In genomic region chr4:42656986-42657792, GRCh38 we compare ENCODE assay signal across 8 cellular contexts. TPM values are rescaled to one million over a fixed set of nuclear protein-coding genes. Genes with fewer than 3 reads are reported as not detected.
DNase-seq lines count a peak whose midpoint lies in the region; ATAC-seq and TF ChIP-seq lines count a peak whose summit lies in the region.

Gene ATP8A1 (minus strand): TSS chr4:42657105. CDS start chr4:42656873, 232 bp downstream.

- peaks cover 6% of the 10 kb centered on the region for H3K9me3 Mint-ChIP-seq in activated CD4-positive, alpha-beta T cell treated with anti-CD3 and anti-CD28 coated beads for 36 hours (ENCODE audit: low read depth)

- intact Hi-C loops in activated CD4-positive, alpha-beta T cell treated with anti-CD3 and anti-CD28 coated beads for 36 hours (cut with DNase I, micrococcal nuclease) = loop anchor here (1.0 to 2.0 kb wide), 5 partner anchors 15 to 667 kb away; partner anchors contain the start of gene SLC30A9 (in 1 of the 2)

- no peaks in the 10 kb centered on the region for H3K9me3 ChIP-seq in BE2C

- DNase-seq in BE2C (peak; percentile 96), GM19240 (ENCODE audit: insufficient read length, low spot score) (peak; percentile 54), NCI-H524 (lab: John Stamatoyannopoulos, UW) (peak; percentile 88 to 95), choroid plexus epithelial cell (ENCODE audit: low read depth) (peak; percentile 80), kidney glomerular epithelial cell (lab: John Stamatoyannopoulos, UW) (peak; percentile 88)
- peak; percentile 97 for DNase-seq in activated CD4-positive, alpha-beta T cell treated with anti-CD3 and anti-CD28 coated beads for 36 hours
- peak; percentile 81 to 91 for DNase-seq in stimulated activated CD4-positive, alpha-beta T cell treated with anti-CD3 and anti-CD28 coated beads, Interleukin-15, amount 100 ng/mL, for 48 hours (ENCODE audit: low read depth in 2 of 2)

- H3K4me1 ChIP-seq in BE2C = peaks cover 19% of the 10 kb centered on the region

- POLR2A ChIA-PET in activated CD4-positive, alpha-beta T cell treated with anti-CD3 and anti-CD28 coated beads for 36 hours (lab: Charles Lee) = interaction anchor here (0.6 to 1.6 kb wide), 3 partner anchors 11 to 23 kb away, joined by 4 to 8 read pairs (median 4); no protein-coding TSS in a partner anchor

- peaks cover 39% of the 10 kb centered on the region for H3K4me1 Mint-ChIP-seq in activated CD4-positive, alpha-beta T cell treated with anti-CD3 and anti-CD28 coated beads for 36 hours

- H3K27me3 Mint-ChIP-seq in activated CD4-positive, alpha-beta T cell treated with anti-CD3 and anti-CD28 coated beads for 36 hours = no peaks in the 10 kb centered on the region

- peak within 1 kb of the TSS; percentile 97 for H3K27ac Mint-ChIP-seq in activated CD4-positive, alpha-beta T cell treated with anti-CD3 and anti-CD28 coated beads for 36 hours

- H3K4me3 Mint-ChIP-seq in activated CD4-positive, alpha-beta T cell treated with anti-CD3 and anti-CD28 coated beads for 36 hours = peak within 1 kb of the TSS; percentile 84

- peaks cover 21% of the 10 kb centered on the region for H3K36me3 Mint-ChIP-seq in activated CD4-positive, alpha-beta T cell treated with anti-CD3 and anti-CD28 coated beads for 36 hours (ENCODE audit: low read depth)

- peak; percentile 69 for ATAC-seq in HG03457 (IDR thresholded peaks at IDR 0.05; ENCODE audit: unreplicated experiment)
- peak; percentile 88 for ATAC-seq in activated CD4-positive, alpha-beta T cell treated with anti-CD3 and anti-CD28 coated beads for 36 hours

- CTCF ChIA-PET in activated CD4-positive, alpha-beta T cell treated with anti-CD3 and anti-CD28 coated beads for 36 hours (lab: Charles Lee) = interaction anchor here (0.7 to 2.1 kb wide), 9 partner anchors 8 to 131 kb away, joined by 3 to 14 read pairs (median 5); no protein-coding TSS in a partner anchor

- H3K4me3 ChIP-seq in BE2C (ENCODE audit: low read depth, low read length) (peak within 1 kb of the TSS; percentile 74), choroid plexus epithelial cell (ENCODE audit: low read depth, low read length) (peak within 1 kb of the TSS; percentile 71)

- H3K27me3 ChIP-seq in BE2C = no peaks in the 10 kb centered on the region

- no peaks in the 10 kb centered on the region for H3K36me3 ChIP-seq in BE2C

- no peak for TF ChIP-seq CTCF in BE2C (IDR thresholded peaks at IDR 0.05; ENCODE audit: low read depth, low read length)
- TF ChIP-seq CTCF in choroid plexus epithelial cell (conservative IDR thresholded peaks at IDR 0.05; ENCODE audit: low read depth, low read length) = no peak

RNA-seq across cellular contexts. Expression of gene ATP8A1, which starts in this region (rescaled TPM):
- polyA plus RNA-seq in BE2C (2012; ENCODE audit: insufficient read depth, insufficient read length, low read depth) = 15.0 TPM
- 10 to 100 TPM; 15.1 to 21.1 TPM for total RNA-seq in activated CD4-positive, alpha-beta T cell treated with anti-CD3 and anti-CD28 coated beads for 36 hours

Comparison
In these comparisons a context has a peak if more than half of its experiments do, and no peak if none do; other contexts are left out.
1. Peak in every context shown above with its lines: DNase-seq, ATAC-seq and H3K4me3 ChIP-seq.